Comparison of ENCODE assay signal across 1 cellular context in the genomic region with DNA sequence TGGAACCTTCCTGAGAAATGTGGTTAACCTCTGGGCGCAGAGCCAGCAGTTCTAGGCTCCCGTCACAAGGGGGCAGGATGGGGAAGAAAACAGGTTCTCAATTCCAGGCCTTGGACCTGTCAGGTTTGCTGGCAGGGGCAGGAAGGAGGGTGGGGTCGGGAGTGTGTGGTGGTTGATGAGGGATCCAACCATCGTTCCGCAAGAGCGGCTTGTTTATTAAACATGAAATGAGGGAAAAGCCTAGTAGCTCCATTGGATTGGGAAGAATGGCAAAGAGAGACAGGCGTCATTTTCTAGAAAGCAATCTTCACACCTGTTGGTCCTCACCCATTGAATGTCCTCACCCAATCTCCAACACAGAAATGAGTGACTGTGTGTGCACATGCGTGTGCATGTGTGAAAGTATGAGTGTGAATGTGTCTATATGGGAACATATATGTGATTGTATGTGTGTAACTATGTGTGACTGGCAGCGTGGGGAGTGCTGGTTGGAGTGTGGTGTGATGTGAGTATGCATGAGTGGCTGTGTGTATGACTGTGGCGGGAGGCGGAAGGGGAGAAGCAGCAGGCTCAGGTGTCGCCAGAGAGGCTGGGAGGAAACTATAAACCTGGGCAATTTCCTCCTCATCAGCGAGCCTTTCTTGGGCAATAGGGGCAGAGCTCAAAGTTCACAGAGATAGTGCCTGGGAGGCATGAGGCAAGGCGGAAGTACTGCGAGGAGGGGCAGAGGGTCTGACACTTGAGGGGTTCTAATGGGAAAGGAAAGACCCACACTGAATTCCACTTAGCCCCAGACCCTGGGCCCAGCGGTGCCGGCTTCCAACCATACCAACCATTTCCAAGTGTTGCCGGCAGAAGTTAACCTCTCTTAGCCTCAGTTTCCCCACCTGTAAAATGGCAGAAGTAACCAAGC.
A peak's percentile ranks its signal among the peaks of the same experiment; 100 is the strongest.
TF ChIP-seq lines count a peak whose summit lies in the region.

No MANE protein-coding gene starts in this region.

TF ChIP-seq in GM12878, 131 proteins besides CTCF, POLR2A, EP300 and RAD21 (continued from another document):
- no peak for TF ChIP-seq ZNF384 (IDR thresholded peaks at IDR 0.05; ENCODE audit: borderline replicate concordance, low read depth, low read length)
- no peak for TF ChIP-seq ASH2L (IDR thresholded peaks at IDR 0.05; ENCODE audit: borderline replicate concordance, low read depth)
- TF ChIP-seq EGR1 (IDR thresholded peaks at IDR 0.05; ENCODE audit: borderline replicate concordance in 1 of 2, low read depth in 2 of 2, low read length in 2 of 2) = no peak
- peak; percentile 7 to 55; a peak in 1 of 4 replicates for TF ChIP-seq BHLHE40 (IDR thresholded peaks at IDR 0.05; ENCODE audit: borderline replicate concordance in 1 of 2, low read depth in 2 of 2, low read length in 1 of 2)
- TF ChIP-seq POU2F2 (IDR thresholded peaks at IDR 0.05; ENCODE audit: borderline replicate concordance, low read depth, low read length) = peak; percentile 54; the same call in 1 of the 3 replicates
- no peak for TF ChIP-seq HDAC6 (IDR thresholded peaks at IDR 0.05; ENCODE audit: unreplicated experiment)
- no peak for TF ChIP-seq CHD1 (IDR thresholded peaks at IDR 0.05; ENCODE audit: low read depth, low read length)
- TF ChIP-seq IKZF1 (conservative IDR thresholded peaks at IDR 0.05) = peak; percentile 5
- TF ChIP-seq GABPA (IDR thresholded peaks at IDR 0.05; ENCODE audit: low read depth) = no peak
- TF ChIP-seq PAX8 (IDR thresholded peaks at IDR 0.05) = no peak
- TF ChIP-seq, protein P1, sequence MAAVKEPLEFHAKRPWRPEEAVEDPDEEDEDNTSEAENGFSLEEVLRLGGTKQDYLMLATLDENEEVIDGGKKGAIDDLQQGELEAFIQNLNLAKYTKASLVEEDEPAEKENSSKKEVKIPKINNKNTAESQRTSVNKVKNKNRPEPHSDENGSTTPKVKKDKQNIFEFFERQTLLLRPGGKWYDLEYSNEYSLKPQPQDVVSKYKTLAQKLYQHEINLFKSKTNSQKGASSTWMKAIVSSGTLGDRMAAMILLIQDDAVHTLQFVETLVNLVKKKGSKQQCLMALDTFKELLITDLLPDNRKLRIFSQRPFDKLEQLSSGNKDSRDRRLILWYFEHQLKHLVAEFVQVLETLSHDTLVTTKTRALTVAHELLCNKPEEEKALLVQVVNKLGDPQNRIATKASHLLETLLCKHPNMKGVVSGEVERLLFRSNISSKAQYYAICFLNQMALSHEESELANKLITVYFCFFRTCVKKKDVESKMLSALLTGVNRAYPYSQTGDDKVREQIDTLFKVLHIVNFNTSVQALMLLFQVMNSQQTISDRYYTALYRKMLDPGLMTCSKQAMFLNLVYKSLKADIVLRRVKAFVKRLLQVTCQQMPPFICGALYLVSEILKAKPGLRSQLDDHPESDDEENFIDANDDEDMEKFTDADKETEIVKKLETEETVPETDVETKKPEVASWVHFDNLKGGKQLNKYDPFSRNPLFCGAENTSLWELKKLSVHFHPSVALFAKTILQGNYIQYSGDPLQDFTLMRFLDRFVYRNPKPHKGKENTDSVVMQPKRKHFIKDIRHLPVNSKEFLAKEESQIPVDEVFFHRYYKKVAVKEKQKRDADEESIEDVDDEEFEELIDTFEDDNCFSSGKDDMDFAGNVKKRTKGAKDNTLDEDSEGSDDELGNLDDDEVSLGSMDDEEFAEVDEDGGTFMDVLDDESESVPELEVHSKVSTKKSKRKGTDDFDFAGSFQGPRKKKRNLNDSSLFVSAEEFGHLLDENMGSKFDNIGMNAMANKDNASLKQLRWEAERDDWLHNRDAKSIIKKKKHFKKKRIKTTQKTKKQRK (IDR thresholded peaks at IDR 0.05; ENCODE audit: low read depth, low read length) = no peak
- TF ChIP-seq RCOR1 (conservative IDR thresholded peaks at IDR 0.05; ENCODE audit: low read depth, low read length) = no peak
- no peak for TF ChIP-seq ZNF622 (IDR thresholded peaks at IDR 0.05)
- peak; percentile 64 for TF ChIP-seq ATF7 (IDR thresholded peaks at IDR 0.05; ENCODE audit: low read depth)
- TF ChIP-seq SUZ12 (IDR thresholded peaks at IDR 0.05; ENCODE audit: unreplicated experiment) = no peak
- TF ChIP-seq TCF12 (IDR thresholded peaks at IDR 0.05; ENCODE audit: low read depth, low read length) = 0 out of 2 replicates have a peak, but pooled peaks have one; percentile 34
- TF ChIP-seq EZH2 (IDR thresholded peaks at IDR 0.05; ENCODE audit: borderline replicate concordance, control insufficient read depth, low read depth, low read length) = no peak
- TF ChIP-seq, protein P2, sequence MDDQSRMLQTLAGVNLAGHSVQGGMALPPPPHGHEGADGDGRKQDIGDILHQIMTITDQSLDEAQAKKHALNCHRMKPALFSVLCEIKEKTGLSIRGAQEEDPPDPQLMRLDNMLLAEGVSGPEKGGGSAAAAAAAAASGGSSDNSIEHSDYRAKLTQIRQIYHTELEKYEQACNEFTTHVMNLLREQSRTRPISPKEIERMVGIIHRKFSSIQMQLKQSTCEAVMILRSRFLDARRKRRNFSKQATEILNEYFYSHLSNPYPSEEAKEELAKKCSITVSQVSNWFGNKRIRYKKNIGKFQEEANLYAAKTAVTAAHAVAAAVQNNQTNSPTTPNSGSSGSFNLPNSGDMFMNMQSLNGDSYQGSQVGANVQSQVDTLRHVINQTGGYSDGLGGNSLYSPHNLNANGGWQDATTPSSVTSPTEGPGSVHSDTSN (IDR thresholded peaks at IDR 0.05; ENCODE audit: insufficient replicate concordance, low read depth, low read length) = peak; percentile 54
- no peak for TF ChIP-seq SREBF2 (IDR thresholded peaks at IDR 0.05; ENCODE audit: low read length)
- TF ChIP-seq IKZF2 (IDR thresholded peaks at IDR 0.05) = peak; percentile 87 to 89
- no peak for TF ChIP-seq MEF2A (IDR thresholded peaks at IDR 0.05; ENCODE audit: insufficient read depth, low read depth, low read length)
- TF ChIP-seq NFYA (IDR thresholded peaks at IDR 0.05; ENCODE audit: borderline replicate concordance, low read depth, low read length) = no peak
- no peak for TF ChIP-seq STAT3 (IDR thresholded peaks at IDR 0.05; ENCODE audit: low read depth, low read length)
- no peak for TF ChIP-seq JUNB (IDR thresholded peaks at IDR 0.05)
TF ChIP-seq in GM12878: peak in this region for 37.
